Comparison of ENCODE assay signal across 9 cellular contexts in genomic region chr6:126033696-126034095, GRCh38. TPM values are rescaled to one million over a fixed set of nuclear protein-coding genes. Genes with fewer than 3 reads are reported as not detected.
DNase-seq lines count a peak whose midpoint lies in the region; ATAC-seq and TF ChIP-seq lines count a peak whose summit lies in the region.
"Had no signal": no experiment of that assay in that cellular context is flagged by ENCODE, and none has a peak within 500 bp of the region (broad histone marks: within the 10 kb centered on the region; RNA-seq: fewer than 3 reads in every experiment).

No MANE protein-coding gene starts in this region.

- no peak overlapping the region for H3K4me3 ChIP-seq in esophagus squamous epithelium

- CTCF ChIA-PET in RWPE1 (lab: Yijun Ruan, JAX): interaction anchor here (0.7 kb wide), 1 partner anchor 28 kb away, joined by 3 read pairs; no protein-coding TSS in a partner anchor

- H3K27me3 Mint-ChIP-seq in neural crest cell (ENCODE audit: low read depth): no peaks in the 10 kb centered on the region
- H3K27me3 Mint-ChIP-seq: B cell had no signal

- H3K27ac Mint-ChIP-seq in neural crest cell (ENCODE audit: unreplicated experiment): no peak overlapping the region
- H3K27ac Mint-ChIP-seq: B cell had no signal

- peaks cover 24% of the 10 kb centered on the region for H3K4me1 Mint-ChIP-seq in neural crest cell
- H3K4me1 Mint-ChIP-seq: B cell had no signal

- WGBS in esophagus squamous epithelium, 2 donors: 9 to 25% methylated on average over 3 of the region's 3 CpGs

- H3K27me3 ChIP-seq in esophagus squamous epithelium: no peaks in the 10 kb centered on the region

- peaks cover 0 to 7% (median 0%) of the 10 kb centered on the region in 3 donors for H3K4me1 ChIP-seq in esophagus squamous epithelium

- intact Hi-C loops in esophagus squamous epithelium (cut with DNase I): no loop called here

- H3K36me3 Mint-ChIP-seq in neural crest cell (ENCODE audit: low read depth): peaks cover 24% of the 10 kb centered on the region

- DNase-seq in DMS53 (lab: John Stamatoyannopoulos, UW) (peak; percentile 52), DMS53 treated with DMSO at 0.1 percent for 48 hours (lab: John Stamatoyannopoulos, UW; ENCODE audit: unreplicated experiment) (no peak), HS-5 (ENCODE audit: low read depth) (peak; percentile 53), RWPE1 (ENCODE audit: low spot score) (peak; percentile 22), esophagus squamous epithelium (lab: John Stamatoyannopoulos, UW) (no peak), neural crest cell (ENCODE audit: low read depth, low spot score) (no peak), ecto neural progenitor cell (ENCODE audit: low spot score) (no peak)

- no peak overlapping the region for H3K27ac ChIP-seq in RWPE1
- H3K27ac ChIP-seq in esophagus squamous epithelium: no peak overlapping the region

- TF ChIP-seq POLR2A in esophagus squamous epithelium (IDR thresholded peaks at IDR 0.05): no peak

- ATAC-seq in GM21528 (IDR thresholded peaks at IDR 0.05; ENCODE audit: low FRiP score, unreplicated experiment): peak; percentile 79

- TF ChIP-seq CTCF in RWPE1 (conservative IDR thresholded peaks at IDR 0.05; ENCODE audit: low read depth): peak; percentile 40
- TF ChIP-seq CTCF in esophagus squamous epithelium (IDR thresholded peaks at IDR 0.05): peak; percentile 28 to 69 (median 45)
- peak; percentile 74 for TF ChIP-seq CTCF in neural crest cell (conservative IDR thresholded peaks at IDR 0.05)

- POLR2A ChIA-PET in RWPE1 (lab: Yijun Ruan, JAX; ENCODE audit: low non-redundant PET): no interaction called here

- H3K9me3 ChIP-seq in esophagus squamous epithelium: no peaks in the 10 kb centered on the region

- peaks cover 0 to 23% (median 0%) of the 10 kb centered on the region in 3 donors for H3K36me3 ChIP-seq in esophagus squamous epithelium

- no peaks in the 10 kb centered on the region for H3K9me3 Mint-ChIP-seq in neural crest cell

- H3K4me3 Mint-ChIP-seq in neural crest cell: no peak overlapping the region
- H3K4me3 Mint-ChIP-seq: B cell had no signal

RNA-seq across cellular contexts. Expression of gene TRMT11, which starts 47.4 kb away (rescaled TPM):
- total RNA-seq in esophagus squamous epithelium: 10 to 100 TPM in 3 of 4 donors, 1 to 10 TPM in 1; 7.8 to 23.3 (median 17.2) TPM
- total RNA-seq in neural crest cell: 25.6 and 31.0 TPM in 2 replicates

Comparison
In these comparisons a context has a peak if more than half of its experiments do, and no peak if none do; other contexts are left out.
1. DNase-seq: peak in DMS53 (single experiment), HS-5 (single experiment) and RWPE1 (single experiment); none in DMS53 treated with DMSO at 0.1 percent for 48 hours (single experiment), esophagus squamous epithelium (single experiment), neural crest cell (single experiment) and ecto neural progenitor cell (single experiment).
2. Peak in every context shown above with its lines, with median percentiles within 50 percentile points of each other: CTCF ChIP-seq.